ENCODE assay signal across 28 cellular contexts in the genomic region with DNA sequence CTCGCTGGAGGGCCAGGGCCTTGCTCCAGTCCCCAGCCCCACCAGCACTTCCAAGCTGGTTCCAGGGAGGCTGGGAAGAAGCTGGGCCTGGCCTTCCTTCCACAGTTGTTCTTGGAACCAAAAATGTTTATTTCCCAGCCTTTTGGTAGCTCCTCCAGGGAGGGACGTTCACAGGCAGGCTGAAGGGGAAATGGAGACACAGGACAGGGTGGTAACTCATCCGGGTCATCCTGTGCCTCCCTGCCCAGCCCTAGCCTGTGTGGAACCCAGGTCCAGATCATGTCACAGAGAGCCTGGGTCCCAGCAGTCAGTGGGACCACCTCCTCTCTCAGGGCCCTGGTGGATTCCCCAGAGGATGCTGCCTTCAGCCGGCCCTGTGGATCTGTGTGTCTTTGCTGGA. TPM values are rescaled to one million over a fixed set of nuclear protein-coding genes. Genes with fewer than 3 reads are reported as not detected.
DNase-seq lines count a peak whose midpoint lies in the region; ATAC-seq, FAIRE-seq and TF ChIP-seq lines count a peak whose summit lies in the region.
"Had no signal": no experiment of that assay in that cellular context is flagged by ENCODE, and none has a peak within 500 bp of the region (broad histone marks: within the 10 kb centered on the region; RNA-seq: fewer than 3 reads in every experiment).

No MANE protein-coding gene starts in this region.

- BruUV-seq in endothelial cell of umbilical vein (replicated peaks; lab: Mats Ljungman, UMichigan): no TSS peak

- H3K27ac ChIP-seq in heart left ventricle: peak overlapping the region; percentile 24 to 95 (median 56)
- peak overlapping the region; percentile 70 for H3K27ac ChIP-seq in endothelial cell of umbilical vein (ENCODE audit: insufficient read depth, low read depth, low read length)
- peak overlapping the region in 3 of 4 donors; percentile 37 to 55 (median 47) for H3K27ac ChIP-seq in upper lobe of left lung
- H3K27ac ChIP-seq: C4-2B, neural progenitor cell, RWPE1 had no signal

- H3K27ac Mint-ChIP-seq in osteocyte (ENCODE audit: unreplicated experiment) (no peak overlapping the region), CD14-positive monocyte (no peak overlapping the region)
- no peak overlapping the region for H3K27ac Mint-ChIP-seq in activated CD8-positive, alpha-beta T cell treated with anti-CD3 and anti-CD28 coated beads for 36 hours
- H3K27ac Mint-ChIP-seq: activated CD4-positive, alpha-beta T cell treated with anti-CD3 and anti-CD28 coated beads, Interleukin-2, amount 10 ng/mL, durations not matched to agents 24 days and 14 days; activated naive CD8-positive, alpha-beta T cell treated with anti-CD3 and anti-CD28 coated beads, Interleukin-2, amount 10 ng/mL, durations not matched to agents 7 days and 5 days; neural progenitor cell; WTC11 had no signal

- no peaks in the 10 kb centered on the region for H3K9me1 ChIP-seq in endothelial cell of umbilical vein (replicated peaks; ENCODE audit: control insufficient read depth, extremely low read depth, insufficient read depth, low read length)

- H3K9me3 ChIP-seq in heart left ventricle (no peaks in the 10 kb centered on the region), endothelial cell of umbilical vein (replicated peaks; ENCODE audit: control insufficient read depth, insufficient read depth, low read length) (no peaks in the 10 kb centered on the region), upper lobe of left lung (no peaks in the 10 kb centered on the region)
- H3K9me3 ChIP-seq: Caco-2 had no signal

- H3K9me3 Mint-ChIP-seq in osteocyte (ENCODE audit: unreplicated experiment): no peaks in the 10 kb centered on the region
- H3K9me3 Mint-ChIP-seq in activated CD8-positive, alpha-beta T cell treated with anti-CD3 and anti-CD28 coated beads for 36 hours: no peaks in the 10 kb centered on the region
- peaks cover 0 to 2% (median 0%) of the 10 kb centered on the region in 7 donors for H3K9me3 Mint-ChIP-seq in CD14-positive monocyte
- H3K9me3 Mint-ChIP-seq: activated CD4-positive, alpha-beta T cell treated with anti-CD3 and anti-CD28 coated beads, Interleukin-2, amount 10 ng/mL, durations not matched to agents 24 days and 14 days; activated naive CD8-positive, alpha-beta T cell treated with anti-CD3 and anti-CD28 coated beads, Interleukin-2, amount 10 ng/mL, durations not matched to agents 7 days and 5 days; activated T-cell treated with anti-CD3 and anti-CD28 coated beads, Interleukin-2, amount 50 U/mL, for 4 hours; neural progenitor cell had no signal

- H3K4me3 Mint-ChIP-seq in osteocyte (ENCODE audit: unreplicated experiment) (no peak overlapping the region), CD14-positive monocyte (no peak overlapping the region)
- no peak overlapping the region for H3K4me3 Mint-ChIP-seq in activated CD8-positive, alpha-beta T cell treated with anti-CD3 and anti-CD28 coated beads for 36 hours
- H3K4me3 Mint-ChIP-seq: activated CD4-positive, alpha-beta T cell treated with anti-CD3 and anti-CD28 coated beads, Interleukin-2, amount 10 ng/mL, durations not matched to agents 24 days and 14 days; activated naive CD8-positive, alpha-beta T cell treated with anti-CD3 and anti-CD28 coated beads, Interleukin-2, amount 10 ng/mL, durations not matched to agents 7 days and 5 days; activated T-cell treated with anti-CD3 and anti-CD28 coated beads, Interleukin-2, amount 50 U/mL, for 4 hours; neural progenitor cell; WTC11 had no signal

- H3K4me2 ChIP-seq in endothelial cell of umbilical vein (ENCODE audit: insufficient read depth, low read length): no peak overlapping the region
- H3K4me2 ChIP-seq: neural progenitor cell had no signal

- H3K9ac ChIP-seq in endothelial cell of umbilical vein (replicated peaks; ENCODE audit: extremely low read depth, insufficient read depth, low read length): no peak overlapping the region
- H3K9ac ChIP-seq: neural progenitor cell had no signal

- FAIRE-seq in endothelial cell of umbilical vein (lab: Jason Lieb, UNC): no peak
- FAIRE-seq: frontal cortex, GM12892 had no signal

- H3K4me1 Mint-ChIP-seq in osteocyte (ENCODE audit: unreplicated experiment) (peaks cover 46% of the 10 kb centered on the region), CD14-positive monocyte (peaks cover 26% of the 10 kb centered on the region)
- H3K4me1 Mint-ChIP-seq in activated CD8-positive, alpha-beta T cell treated with anti-CD3 and anti-CD28 coated beads for 36 hours (ENCODE audit: low read depth): no peaks in the 10 kb centered on the region
- H3K4me1 Mint-ChIP-seq: activated CD4-positive, alpha-beta T cell treated with anti-CD3 and anti-CD28 coated beads, Interleukin-2, amount 10 ng/mL, durations not matched to agents 24 days and 14 days; activated naive CD8-positive, alpha-beta T cell treated with anti-CD3 and anti-CD28 coated beads, Interleukin-2, amount 10 ng/mL, durations not matched to agents 7 days and 5 days had no signal

- TF ChIP-seq CTCF in heart left ventricle (IDR thresholded peaks at IDR 0.05) (no peak), endothelial cell of umbilical vein (IDR thresholded peaks at IDR 0.05; ENCODE audit: extremely low read depth in 1 of 2, insufficient read depth in 1 of 2, low read depth in 1 of 2, low read length in 2 of 2) (no peak), osteocyte (IDR thresholded peaks at IDR 0.05) (no peak), upper lobe of left lung (IDR thresholded peaks at IDR 0.05) (no peak), CD14-positive monocyte (IDR thresholded peaks at IDR 0.05) (no peak)
- no peak for TF ChIP-seq CTCF in activated CD8-positive, alpha-beta T cell treated with anti-CD3 and anti-CD28 coated beads for 36 hours (IDR thresholded peaks at IDR 0.05)

- H3K4me3 ChIP-seq in heart left ventricle (no peak overlapping the region), endothelial cell of umbilical vein (replicated peaks in 1 of 3; ENCODE audit: insufficient read depth in 1 of 3, low read depth in 1 of 3, low read length in 3 of 3) (no peak overlapping the region), upper lobe of left lung (no peak overlapping the region)
- H3K4me3 ChIP-seq: dorsolateral prefrontal cortex, neural progenitor cell had no signal

- TF ChIP-seq POLR2A in heart left ventricle (IDR thresholded peaks at IDR 0.05) (no peak), endothelial cell of umbilical vein (IDR thresholded peaks at IDR 0.05; ENCODE audit: low read depth, low read length) (no peak), upper lobe of left lung (IDR thresholded peaks at IDR 0.05) (no peak)

- H3K27me3 ChIP-seq in heart left ventricle (peaks cover 0 to 4% (median 0%) of the 10 kb centered on the region in 9 donors), endothelial cell of umbilical vein (ENCODE audit: control insufficient read depth in 2 of 2, insufficient read depth in 2 of 2, low read length in 2 of 2) (no peaks in the 10 kb centered on the region), upper lobe of left lung (no peaks in the 10 kb centered on the region)
- H3K27me3 ChIP-seq: neural progenitor cell had no signal

- H3K79me2 ChIP-seq in endothelial cell of umbilical vein (ENCODE audit: control insufficient read depth, insufficient read depth, low read length): no peaks in the 10 kb centered on the region

- peak overlapping the region; percentile 7 for H2AFZ ChIP-seq in endothelial cell of umbilical vein (ENCODE audit: low read depth, low read length)
- H2AFZ ChIP-seq: neural progenitor cell had no signal

- intact Hi-C loops in heart left ventricle (cut with DNase I): no loop called here
- intact Hi-C loops in Right ventricle myocardium superior (cut with DNase I): no loop called here
- intact Hi-C loops in endothelial cell of umbilical vein (cut with micrococcal nuclease): no loop called here
- intact Hi-C loops in activated CD8-positive, alpha-beta T cell treated with anti-CD3 and anti-CD28 coated beads for 36 hours (cut with micrococcal nuclease): no loop called here
- intact Hi-C loops in CD14-positive monocyte (cut with micrococcal nuclease): no loop called here

- H3K4me1 ChIP-seq in heart left ventricle: peaks cover 9 to 72% (median 37%) of the 10 kb centered on the region in 12 donors
- H3K4me1 ChIP-seq in endothelial cell of umbilical vein (ENCODE audit: control insufficient read depth, extremely low read depth, insufficient read depth, low read length): peaks cover 47% of the 10 kb centered on the region
- peaks cover 29 to 45% (median 34%) of the 10 kb centered on the region in 4 donors for H3K4me1 ChIP-seq in upper lobe of left lung
- H3K4me1 ChIP-seq: Caco-2 had no signal

- WGBS in heart left ventricle, 4 donors: 45 to 77% (median 65%) methylated on average over 2 to 4 of the region's 4 CpGs; no CpG with 5 or more reads in 1 of the 4 donors
- WGBS in upper lobe of left lung, 2 donors: 54 to 69% methylated on average over 2 to 4 of the region's 4 CpGs

- TF ChIP-seq EP300 in upper lobe of left lung (IDR thresholded peaks at IDR 0.05): no peak

- POLR2A ChIA-PET in endothelial cell of umbilical vein (lab: Charles Lee): no interaction called here
- POLR2A ChIA-PET in activated CD8-positive, alpha-beta T cell treated with anti-CD3 and anti-CD28 coated beads for 36 hours (lab: Charles Lee): no interaction called here

- dilution Hi-C loops in endothelial cell of umbilical vein (cut with MboI; ENCODE audit: extremely low pct_ligation_motif_present, low sequenced_read_pairs): no loop called here

- H3K36me3 ChIP-seq in heart left ventricle (no peaks in the 10 kb centered on the region), endothelial cell of umbilical vein (ENCODE audit: control insufficient read depth in 2 of 2, extremely low read depth in 1 of 2, insufficient read depth in 2 of 2, low read length in 2 of 2) (no peaks in the 10 kb centered on the region), upper lobe of left lung (no peaks in the 10 kb centered on the region)
- H3K36me3 ChIP-seq: neural progenitor cell had no signal

- H4K20me1 ChIP-seq in endothelial cell of umbilical vein (replicated peaks; ENCODE audit: control insufficient read depth, extremely low read depth, insufficient read depth, low read length): no peaks in the 10 kb centered on the region

- DNase-seq in heart left ventricle (no peak), Right ventricle myocardium superior (no peak), endothelial cell of umbilical vein (ENCODE audit: low read depth, low spot score) (no peak), osteocyte (ENCODE audit: extremely low spot score, unreplicated experiment) (peak; percentile 62), upper lobe of left lung (no peak), CD14-positive monocyte (ENCODE audit: low spot score) (no peak)
- DNase-seq in activated CD8-positive, alpha-beta T cell treated with anti-CD3 and anti-CD28 coated beads for 36 hours: no peak
- DNase-seq: 8988T; activated CD4-positive, alpha-beta T cell treated with anti-CD3 and anti-CD28 coated beads, Interleukin-2, amount 10 ng/mL, durations not matched to agents 24 days and 14 days; activated gamma-delta T cell treated with Interleukin-2 at 50 U/mL for 16 hours; activated naive CD8-positive, alpha-beta T cell treated with anti-CD3 and anti-CD28 coated beads, Interleukin-2, amount 10 ng/mL, durations not matched to agents 7 days and 5 days; activated T-cell treated with anti-CD3 and anti-CD28 coated beads, Interleukin-2, amount 50 U/mL, for 4 hours; Caco-2; central memory CD4-positive, alpha-beta T cell; dorsolateral prefrontal cortex; HCEC 1CT; hippocampal formation; NCI-H1436 treated with DMSO at 0.1 percent for 48 hours; NCI-H446 treated with DMSO at 0.1 percent for 48 hours; stimulated activated CD4-positive, alpha-beta T cell treated with anti-CD3 and anti-CD28 coated beads, Interleukin-4, amount 100 ng/mL, for 4 hours; T-helper 1 cell had no signal

- CTCF ChIA-PET in endothelial cell of umbilical vein (lab: Charles Lee): interaction anchor here (1.3 to 5.1 kb wide), 3 partner anchors 26 to 82 kb away, joined by 3 to 30 read pairs (median 3); no protein-coding TSS in a partner anchor
- CTCF ChIA-PET in activated CD8-positive, alpha-beta T cell treated with anti-CD3 and anti-CD28 coated beads for 36 hours (lab: Charles Lee): no interaction called here

- ATAC-seq in heart left ventricle (peak in 2 of 4 donors; percentile 15 to 18), Right ventricle myocardium superior (ENCODE audit: poor library complexity) (no peak), upper lobe of left lung (ENCODE audit: low FRiP score in 2 of 2) (no peak), GM21367 (IDR thresholded peaks at IDR 0.05; ENCODE audit: unreplicated experiment) (no peak)
- no peak for ATAC-seq in activated CD8-positive, alpha-beta T cell treated with anti-CD3 and anti-CD28 coated beads for 36 hours
- ATAC-seq: activated T-cell treated with anti-CD3 and anti-CD28 coated beads, Interleukin-2, amount 50 U/mL, for 4 hours; WTC11 had no signal

- H3K27me3 Mint-ChIP-seq in osteocyte (ENCODE audit: unreplicated experiment) (no peaks in the 10 kb centered on the region), CD14-positive monocyte (ENCODE audit: low read depth in 3 of 3) (peaks cover 11 to 17% (median 14%) of the 10 kb centered on the region in 3 donors)
- peaks cover 12% of the 10 kb centered on the region for H3K27me3 Mint-ChIP-seq in activated CD8-positive, alpha-beta T cell treated with anti-CD3 and anti-CD28 coated beads for 36 hours

- no peaks in the 10 kb centered on the region for H3K36me3 Mint-ChIP-seq in osteocyte (ENCODE audit: unreplicated experiment)
- H3K36me3 Mint-ChIP-seq in activated CD8-positive, alpha-beta T cell treated with anti-CD3 and anti-CD28 coated beads for 36 hours (ENCODE audit: low read depth): no peaks in the 10 kb centered on the region
- H3K36me3 Mint-ChIP-seq in CD14-positive monocyte: peaks cover 0 to 2% of the 10 kb centered on the region in 2 donors
- H3K36me3 Mint-ChIP-seq: activated naive CD8-positive, alpha-beta T cell treated with anti-CD3 and anti-CD28 coated beads, Interleukin-2, amount 10 ng/mL, durations not matched to agents 7 days and 5 days; neural progenitor cell; WTC11 had no signal

RNA-seq across cellular contexts. Expression of a gene that starts 12.5 kb away (rescaled TPM):
- 1 to 10 TPM; 1.3 to 4.7 (median 3.4) TPM for total RNA-seq in heart left ventricle
- polyA plus RNA-seq in heart left ventricle: 1 to 10 TPM in 1 of 2 donors, under 1 TPM in 1; 0.95 to 2.4 TPM
- 0.89 TPM for total RNA-seq in Right ventricle myocardium superior
- 19.3 and 24.2 TPM in 2 replicates for total RNA-seq in endothelial cell of umbilical vein
- polyA plus RNA-seq in endothelial cell of umbilical vein: 13.7 and 16.4 TPM in 2 replicates
- polyA plus RNA-seq in endothelial cell of umbilical vein (2011; cell fraction: cytosol; rRNA removed): 17.0 and 19.5 TPM in 2 replicates
- polyA plus RNA-seq in endothelial cell of umbilical vein (2011; cell fraction: nucleus; rRNA removed): 24.7 and 27.7 TPM in 2 replicates
- polyA plus RNA-seq in endothelial cell of umbilical vein (2012): 19.3 TPM in 2 replicates
- polyA minus RNA-seq in endothelial cell of umbilical vein: 37.6 and 53.8 TPM in 2 replicates
- polyA minus RNA-seq in endothelial cell of umbilical vein (2011; cell fraction: cytosol; rRNA and poly(A)+ RNA removed): 6.8 TPM
- polyA minus RNA-seq in endothelial cell of umbilical vein (2011; cell fraction: nucleus; rRNA and poly(A)+ RNA removed): 33.1 and 44.2 TPM in 2 replicates
- total RNA-seq in osteocyte: 178 and 204 TPM in 2 replicates
- total RNA-seq in upper lobe of left lung: 100 to 1,000 TPM in 1 of 6 donors, 10 to 100 TPM in 5; 26.7 to 145 (median 61.0) TPM
- 1 to 10 TPM; 2.0 to 2.2 TPM for total RNA-seq in activated CD8-positive, alpha-beta T cell treated with anti-CD3 and anti-CD28 coated beads for 36 hours
- polyA plus RNA-seq in CD14-positive monocyte: under 1 TPM in 1 of 2 donors, not detected in 1; 0.27 TPM
